In genomic region chr9:127543221-127543620, GRCh38 we compare ENCODE assay signal across 14 cellular contexts.
DNase-seq lines count a peak whose midpoint lies in the region; ATAC-seq and TF ChIP-seq lines count a peak whose summit lies in the region.
"Had no signal": no experiment of that assay in that cellular context is flagged by ENCODE, and none has a peak within 500 bp of the region (broad histone marks: within the 10 kb centered on the region; RNA-seq: fewer than 3 reads in every experiment).

No MANE protein-coding gene starts in this region.

- H3K4ac ChIP-seq in H9 (ENCODE audit: low read depth, low read length): no peak overlapping the region

- no peak overlapping the region for H3K27ac ChIP-seq in H9 (ENCODE audit: insufficient read length, low read depth, low read length)
- peak overlapping the region; percentile 57 for H3K27ac ChIP-seq in brain microvascular endothelial cell
- peak overlapping the region; percentile 37 to 71 for H3K27ac ChIP-seq in left lung
- H3K27ac ChIP-seq in smooth muscle cell (ENCODE audit: low read depth): peak overlapping the region; percentile 69
- H3K27ac ChIP-seq in A673 (ENCODE audit: low read depth, low read length, poor library complexity, severe bottlenecking): no peak overlapping the region

- no peak for TF ChIP-seq CTCF in H9 (conservative IDR thresholded peaks at IDR 0.05)
- no peak for TF ChIP-seq CTCF in brain microvascular endothelial cell (IDR thresholded peaks at IDR 0.05; ENCODE audit: low read depth, low read length, missing control alignments)
- no peak for TF ChIP-seq CTCF in left lung (IDR thresholded peaks at IDR 0.05)
- no peak for TF ChIP-seq CTCF in smooth muscle cell (IDR thresholded peaks at IDR 0.05; ENCODE audit: borderline replicate concordance, insufficient read depth, poor library complexity, severe bottlenecking)
- TF ChIP-seq CTCF in A673 (conservative IDR thresholded peaks at IDR 0.05; ENCODE audit: low read depth, low read length): no peak

- CTCF ChIA-PET in A673 (lab: Charles Lee): no interaction called here

- H3T11ph ChIP-seq in H9 (ENCODE audit: low read length): no peak overlapping the region

- no CpG with 5 or more reads among the region's 8 CpGs for WGBS in H9 (ENCODE audit: extremely low coverage, insufficient read length, low lambda C conversion rate)
- 94% methylated on average over 8 of the region's 8 CpGs for WGBS in smooth muscle cell (ENCODE audit: low lambda C conversion rate)

- no peak overlapping the region for H2BK12ac ChIP-seq in H9 (ENCODE audit: insufficient read length, low read depth, low read length)

- no peak overlapping the region for H2BK20ac ChIP-seq in H9 (ENCODE audit: low read depth, low read length, poor library complexity, severe bottlenecking)

- intact Hi-C loops in left lung (cut with DNase I): no loop called here
- intact Hi-C loops in A673 (cut with micrococcal nuclease; ENCODE audit: unreplicated experiment): no loop called here

- no peak overlapping the region for H4K5ac ChIP-seq in H9 (ENCODE audit: insufficient read length, low read depth, low read length)

- H2BK15ac ChIP-seq in H9 (ENCODE audit: low read depth, low read length): no peak overlapping the region

- H3K4me1 Mint-ChIP-seq in H9: peaks cover 19 to 21% of the 10 kb centered on the region in 2 experiments
- peaks cover 7% of the 10 kb centered on the region for H3K4me1 Mint-ChIP-seq in activated T-cell treated with anti-CD3 and anti-CD28 coated beads, Interleukin-2, amount 50 U/mL, for 4 hours (ENCODE audit: low read depth)
- H3K4me1 Mint-ChIP-seq: activated naive CD4-positive, alpha-beta T cell treated with anti-CD3 and anti-CD28 coated beads, Interleukin-2, amount 50 U/mL, for 24 hours had no signal

- H3K27ac Mint-ChIP-seq in H9: peak overlapping the region in 2 of 3 experiments; percentile 1 to 37; a peak in 3 of 7 replicates
- H3K27ac Mint-ChIP-seq: activated naive CD4-positive, alpha-beta T cell treated with anti-CD3 and anti-CD28 coated beads, Interleukin-2, amount 50 U/mL, for 24 hours had no signal

- H2BK5ac ChIP-seq in H9 (ENCODE audit: insufficient read length, low read length): no peak overlapping the region

- DNase-seq in H9 (no peak), brain microvascular endothelial cell (no peak), left lung (no peak), smooth muscle cell (lab: John Stamatoyannopoulos, UW; ENCODE audit: unreplicated experiment) (no peak), A673 (ENCODE audit: low spot score) (no peak), activated gamma-delta T cell (lab: John Stamatoyannopoulos, UW) (no peak)
- DNase-seq in activated T-cell treated with anti-CD3 and anti-CD28 coated beads, Interleukin-2, amount 50 U/mL, for 4 hours: no peak
- DNase-seq: CD4-positive, CD25-positive, alpha-beta regulatory T cell; GOT3; NCI-H446 treated with DMSO at 0.1 percent for 48 hours; occipital lobe; stimulated activated CD4-positive, alpha-beta T cell treated with anti-CD3 and anti-CD28 coated beads, Interleukin-1b, Interleukin-23, amount 100 ng/mL, for 48 hours had no signal

- no peak overlapping the region for H3K23ac ChIP-seq in H9 (ENCODE audit: insufficient read length, low read depth, low read length)

- H3K9me3 Mint-ChIP-seq in H9: no peaks in the 10 kb centered on the region
- H3K9me3 Mint-ChIP-seq in activated T-cell treated with anti-CD3 and anti-CD28 coated beads, Interleukin-2, amount 50 U/mL, for 4 hours: no peaks in the 10 kb centered on the region
- H3K9me3 Mint-ChIP-seq: activated naive CD4-positive, alpha-beta T cell treated with anti-CD3 and anti-CD28 coated beads, Interleukin-2, amount 50 U/mL, for 24 hours; CD4-positive, CD25-positive, alpha-beta regulatory T cell had no signal

- no TSS peak for BruUV-seq in A673 (replicated peaks; lab: Mats Ljungman, UMichigan)

- POLR2A ChIA-PET in A673 (lab: Charles Lee; ENCODE audit: low non-redundant PET): no interaction called here

- H3K23me2 ChIP-seq in H9 (ENCODE audit: insufficient read length, low read depth, low read length, poor library complexity, severe bottlenecking): no peaks in the 10 kb centered on the region

- H3K36me3 ChIP-seq in brain microvascular endothelial cell (replicated peaks): peaks cover 16% of the 10 kb centered on the region
- peaks cover 0 to 7% of the 10 kb centered on the region in 2 donors for H3K36me3 ChIP-seq in left lung
- no peaks in the 10 kb centered on the region for H3K36me3 ChIP-seq in smooth muscle cell (ENCODE audit: low read depth)
- H3K36me3 ChIP-seq in A673 (ENCODE audit: insufficient read depth, low read length, poor library complexity, severe bottlenecking): no peaks in the 10 kb centered on the region

- H4K20me1 ChIP-seq in H9 (ENCODE audit: control insufficient read depth, insufficient read depth, insufficient read length) (no peaks in the 10 kb centered on the region), smooth muscle cell (ENCODE audit: low read depth) (peaks cover 100% of the 10 kb centered on the region)

- H3K4me2 ChIP-seq in H9 (ENCODE audit: insufficient read depth, insufficient read length, low read length) (no peak overlapping the region), smooth muscle cell (no peak overlapping the region)

- H3K9ac ChIP-seq in H9 (ENCODE audit: extremely low read depth, insufficient read length, low read length) (no peak overlapping the region), smooth muscle cell (ENCODE audit: low read depth) (peak overlapping the region; percentile 34)

- H3K36me3 Mint-ChIP-seq in H9 (ENCODE audit: insufficient read depth in 1 of 3, low read depth in 3 of 3): peaks cover 0 to 5% (median 0%) of the 10 kb centered on the region in 3 experiments; a peak in 2 of 7 replicates
- H3K36me3 Mint-ChIP-seq in activated T-cell treated with anti-CD3 and anti-CD28 coated beads, Interleukin-2, amount 50 U/mL, for 4 hours (ENCODE audit: insufficient read depth): peaks cover under 1% of the 10 kb centered on the region
- H3K36me3 Mint-ChIP-seq: activated naive CD4-positive, alpha-beta T cell treated with anti-CD3 and anti-CD28 coated beads, Interleukin-2, amount 50 U/mL, for 24 hours had no signal

- H3K4me3 ChIP-seq in brain microvascular endothelial cell (ENCODE audit: low read depth, low read length) (no peak overlapping the region), left lung (no peak overlapping the region), smooth muscle cell (no peak overlapping the region), A673 (ENCODE audit: low read depth, low read length, poor library complexity, severe bottlenecking) (no peak overlapping the region)

- H3K79me1 ChIP-seq in H9 (ENCODE audit: insufficient read depth, low read depth, low read length, poor library complexity, severe bottlenecking): peaks cover 2% of the 10 kb centered on the region

- H2AFZ ChIP-seq in H9 (ENCODE audit: low read length) (no peak overlapping the region), smooth muscle cell (ENCODE audit: low read depth) (no peak overlapping the region)

- ATAC-seq in left lung: no peak
- ATAC-seq in activated T-cell treated with anti-CD3 and anti-CD28 coated beads, Interleukin-2, amount 50 U/mL, for 4 hours: no peak
- no peak for ATAC-seq in GM19324 (IDR thresholded peaks at IDR 0.05; ENCODE audit: low FRiP score, unreplicated experiment)

- no peak overlapping the region for H2BK120ac ChIP-seq in H9 (ENCODE audit: low read depth, low read length, poor library complexity, severe bottlenecking)

- H3K27me3 ChIP-seq in H9 (ENCODE audit: insufficient read depth, low read length): no peaks in the 10 kb centered on the region
- no peaks in the 10 kb centered on the region for H3K27me3 ChIP-seq in brain microvascular endothelial cell (replicated peaks)
- H3K27me3 ChIP-seq in left lung: no peaks in the 10 kb centered on the region
- no peaks in the 10 kb centered on the region for H3K27me3 ChIP-seq in smooth muscle cell (ENCODE audit: low read depth)
- H3K27me3 ChIP-seq in A673 (replicated peaks; ENCODE audit: insufficient read depth, low read depth, low read length, poor library complexity): no peaks in the 10 kb centered on the region

- in situ Hi-C loops in brain microvascular endothelial cell (cut with HindIII; ENCODE audit: low pct_ligation_motif_present, low sequenced_read_pairs): no loop called here

- no peak overlapping the region for H3K14ac ChIP-seq in H9 (ENCODE audit: insufficient read depth, low read length)

- no peak overlapping the region for H3K4me3 Mint-ChIP-seq in H9
- H3K4me3 Mint-ChIP-seq in activated T-cell treated with anti-CD3 and anti-CD28 coated beads, Interleukin-2, amount 50 U/mL, for 4 hours: no peak overlapping the region
- H3K4me3 Mint-ChIP-seq: activated naive CD4-positive, alpha-beta T cell treated with anti-CD3 and anti-CD28 coated beads, Interleukin-2, amount 50 U/mL, for 24 hours; CD4-positive, CD25-positive, alpha-beta regulatory T cell had no signal

- H4K8ac ChIP-seq in H9 (replicated peaks; ENCODE audit: insufficient read length, low read depth, low read length): no peak overlapping the region

- H3K27me3 Mint-ChIP-seq in H9 (ENCODE audit: low read depth): no peaks in the 10 kb centered on the region
- H3K27me3 Mint-ChIP-seq in activated T-cell treated with anti-CD3 and anti-CD28 coated beads, Interleukin-2, amount 50 U/mL, for 4 hours (ENCODE audit: low read depth): no peaks in the 10 kb centered on the region
- H3K27me3 Mint-ChIP-seq: activated naive CD4-positive, alpha-beta T cell treated with anti-CD3 and anti-CD28 coated beads, Interleukin-2, amount 50 U/mL, for 24 hours; CD4-positive, CD25-positive, alpha-beta regulatory T cell had no signal

- no peak overlapping the region for H2AK5ac ChIP-seq in H9 (ENCODE audit: insufficient read length, low read length)

- H3K18ac ChIP-seq in H9 (ENCODE audit: insufficient read length, low read depth, low read length): no peak overlapping the region

- H3K79me2 ChIP-seq in H9 (ENCODE audit: insufficient read depth, low read length) (peaks cover 1% of the 10 kb centered on the region; the same call in 1 of the 2 replicates), smooth muscle cell (ENCODE audit: low read depth) (peaks cover 100% of the 10 kb centered on the region)

- H3K56ac ChIP-seq in H9 (ENCODE audit: insufficient read length, low read depth, low read length): no peak overlapping the region

- H3K4me1 ChIP-seq in H9 (ENCODE audit: insufficient read depth, low read length): no peaks in the 10 kb centered on the region; the same call in 1 of the 2 replicates
- H3K4me1 ChIP-seq in left lung: peaks cover 63 to 100% of the 10 kb centered on the region in 2 donors
- peaks cover 20% of the 10 kb centered on the region for H3K4me1 ChIP-seq in smooth muscle cell (ENCODE audit: low read depth)
- no peaks in the 10 kb centered on the region for H3K4me1 ChIP-seq in A673 (ENCODE audit: insufficient read depth, low read length, poor library complexity, severe bottlenecking)

- H4K91ac ChIP-seq in H9 (ENCODE audit: insufficient read length, low read depth, low read length): no peak overlapping the region

- no peaks in the 10 kb centered on the region for H3F3A ChIP-seq in smooth muscle cell (ENCODE audit: low read depth)

- H3K9me3 ChIP-seq in H9 (ENCODE audit: control insufficient read depth, low read depth, low read length): no peaks in the 10 kb centered on the region
- H3K9me3 ChIP-seq in left lung: no peaks in the 10 kb centered on the region
- H3K9me3 ChIP-seq in smooth muscle cell (replicated peaks; ENCODE audit: low read depth): no peaks in the 10 kb centered on the region
- H3K9me3 ChIP-seq in A673 (ENCODE audit: low read depth, low read length, poor library complexity, severe bottlenecking): no peaks in the 10 kb centered on the region

Comparison
In these comparisons a context has a peak if more than half of its experiments do, and no peak if none do; other contexts are left out.
1. H3K27ac ChIP-seq: peak in brain microvascular endothelial cell (single experiment), left lung (2 of 2) and smooth muscle cell (single experiment); none in H9 (single experiment) and A673 (single experiment).